Comparison of ENCODE assay signal across 22 cellular contexts in genomic region chr13:101053289-101053688, GRCh38.
A peak's percentile ranks its signal among the peaks of the same experiment; 100 is the strongest.
DNase-seq lines count a peak whose midpoint lies in the region; TF ChIP-seq lines count a peak whose summit lies in the region.
"Had no signal": no experiment of that assay in that cellular context is flagged by ENCODE, and none has a peak within 500 bp of the region (broad histone marks: within the 10 kb centered on the region; RNA-seq: fewer than 3 reads in every experiment).

No MANE protein-coding gene starts in this region.

- no peaks in the 10 kb centered on the region for H3K4me1 ChIP-seq in A673 (ENCODE audit: insufficient read depth, low read length, poor library complexity, severe bottlenecking)
- H3K4me1 ChIP-seq: BE2C had no signal

- no TSS peak for BruUV-seq in A673 (replicated peaks; lab: Mats Ljungman, UMichigan)

- no peak overlapping the region for H3K27ac ChIP-seq in A673 (ENCODE audit: low read depth, low read length, poor library complexity, severe bottlenecking)
- H3K27ac ChIP-seq: 22Rv1, KMS-11 had no signal

- no peaks in the 10 kb centered on the region for H3K36me3 ChIP-seq in A673 (ENCODE audit: insufficient read depth, low read length, poor library complexity, severe bottlenecking)
- H3K36me3 ChIP-seq: BE2C had no signal

- peak; percentile 6 for DNase-seq in DMS79 (lab: John Stamatoyannopoulos, UW)
- DNase-seq in DMS79 treated with DMSO at 0.1 percent for 48 hours (lab: John Stamatoyannopoulos, UW), result no peak
- peak; percentile 31 for DNase-seq in amniotic epithelial cell (ENCODE audit: low read depth)
- peak; percentile 10 for DNase-seq in globus pallidus (ENCODE audit: low spot score)
- peak; percentile 6 for DNase-seq in renal cortical epithelial cell (ENCODE audit: low read depth)
- no peak for DNase-seq in NCI-H748 treated with DMSO at 0.1 percent for 48 hours (lab: John Stamatoyannopoulos, UW)
- no peak for DNase-seq in A172 (ENCODE audit: low spot score)
- DNase-seq in A673 (ENCODE audit: low spot score), result no peak
- DNase-seq: BE2C; CD4-positive, CD25-positive, alpha-beta regulatory T cell; COR-L47; DMS 273 treated with DMSO at 0.1 percent for 48 hours; GF-D8; GOT3; NCI-H1417 treated with DMSO at 0.1 percent for 48 hours; NCI-H187 treated with DMSO at 0.1 percent for 48 hours; NCI-H446 treated with DMSO at 0.1 percent for 48 hours; NCI-H69; NK-92 treated with Interleukin-12 subunit alpha and Interleukin-12 subunit beta, amount 100 ng/mL, for 24 hours had no signal

- no peak for TF ChIP-seq CTCF in A673 (conservative IDR thresholded peaks at IDR 0.05; ENCODE audit: low read depth, low read length)

- no peak overlapping the region for H3K4me3 ChIP-seq in A673 (ENCODE audit: low read depth, low read length, poor library complexity, severe bottlenecking)
- H3K4me3 ChIP-seq: GM12878 had no signal

- H3K9me3 ChIP-seq in A673 (ENCODE audit: low read depth, low read length, poor library complexity, severe bottlenecking), result no peaks in the 10 kb centered on the region
- H3K9me3 ChIP-seq: BE2C had no signal

- no peaks in the 10 kb centered on the region for H3K27me3 ChIP-seq in A673 (replicated peaks; ENCODE audit: insufficient read depth, low read depth, low read length, poor library complexity)
- H3K27me3 ChIP-seq: BE2C had no signal

- POLR2A ChIA-PET in A673 (lab: Charles Lee; ENCODE audit: low non-redundant PET), result no interaction called here

- intact Hi-C loops in A673 (cut with micrococcal nuclease; ENCODE audit: unreplicated experiment), result no loop called here

- CTCF ChIA-PET in A673 (lab: Charles Lee), result no interaction called here

Comparison
In these comparisons a context has a peak if more than half of its experiments do, and no peak if none do; other contexts are left out.
1. DNase-seq: peak in DMS79 (single experiment), amniotic epithelial cell (single experiment), globus pallidus (single experiment) and renal cortical epithelial cell (single experiment); none in DMS79 treated with DMSO at 0.1 percent for 48 hours (single experiment), NCI-H748 treated with DMSO at 0.1 percent for 48 hours (single experiment), A172 (single experiment) and A673 (single experiment).